ENCODE assay signal across 24 cellular contexts in genomic region chr18:48575658-48576453, GRCh38. TPM values are rescaled to one million over a fixed set of nuclear protein-coding genes. Genes with fewer than 3 reads are reported as not detected.
A peak's percentile ranks its signal among the peaks of the same experiment; 100 is the strongest.
DNase-seq lines count a peak whose midpoint lies in the region; ATAC-seq and TF ChIP-seq lines count a peak whose summit lies in the region.
"Had no signal": no experiment of that assay in that cellular context is flagged by ENCODE, and none has a peak within 500 bp of the region (broad histone marks: within the 10 kb centered on the region; RNA-seq: fewer than 3 reads in every experiment).

No MANE protein-coding gene starts in this region.

- H3K27ac Mint-ChIP-seq in osteocyte (ENCODE audit: unreplicated experiment): peak overlapping the region; percentile 93
- H3K27ac Mint-ChIP-seq in type B pancreatic cell: peak overlapping the region; percentile 55
- H3K27ac Mint-ChIP-seq: activated B cell treated with CpG ODN at 0.5 μM for 24 hours; activated CD8-positive, alpha-beta memory T cell treated with anti-CD3 and anti-CD28 coated beads, Interleukin-2, amount 10 ng/mL, durations not matched to agents 7 days and 5 days; naive thymus-derived CD4-positive, alpha-beta T cell; T-helper 1 cell treated with Interleukin-12 subunit alpha and Interleukin-12 subunit beta and Interleukin-4 antibody, amounts not matched to agents 30 μg/mL and 1 μg/mL, for 36 hours had no signal

- H3K27me3 Mint-ChIP-seq in osteocyte (ENCODE audit: unreplicated experiment): no peaks in the 10 kb centered on the region
- H3K27me3 Mint-ChIP-seq in type B pancreatic cell: no peaks in the 10 kb centered on the region
- H3K27me3 Mint-ChIP-seq: activated B cell treated with CpG ODN at 0.5 μM for 24 hours; activated CD8-positive, alpha-beta memory T cell treated with anti-CD3 and anti-CD28 coated beads, Interleukin-2, amount 10 ng/mL, durations not matched to agents 7 days and 5 days had no signal

- H3K4me3 Mint-ChIP-seq in osteocyte (ENCODE audit: unreplicated experiment): peak overlapping the region; percentile 33
- no peak overlapping the region for H3K4me3 Mint-ChIP-seq in type B pancreatic cell
- H3K4me3 Mint-ChIP-seq: activated B cell treated with CpG ODN at 0.5 μM for 24 hours; activated CD8-positive, alpha-beta memory T cell treated with anti-CD3 and anti-CD28 coated beads, Interleukin-2, amount 10 ng/mL, durations not matched to agents 7 days and 5 days; naive thymus-derived CD4-positive, alpha-beta T cell; T-helper 1 cell treated with Interleukin-12 subunit alpha and Interleukin-12 subunit beta and Interleukin-4 antibody, amounts not matched to agents 30 μg/mL and 1 μg/mL, for 36 hours had no signal

- in situ Hi-C loops in brain microvascular endothelial cell (cut with HindIII; ENCODE audit: low pct_ligation_motif_present, low sequenced_read_pairs): no loop called here

- H3K27ac ChIP-seq in brain microvascular endothelial cell: no peak overlapping the region
- H3K27ac ChIP-seq: body of pancreas, thyroid gland had no signal

- H3K36me3 ChIP-seq in brain microvascular endothelial cell (replicated peaks): no peaks in the 10 kb centered on the region
- H3K36me3 ChIP-seq: BE2C, thyroid gland had no signal

- no peak overlapping the region for H3K4me3 ChIP-seq in brain microvascular endothelial cell (ENCODE audit: low read depth, low read length)
- H3K4me3 ChIP-seq: body of pancreas, GM12878, thyroid gland had no signal

- no peak for ATAC-seq in GM18861 (IDR thresholded peaks at IDR 0.05; ENCODE audit: unreplicated experiment)
- ATAC-seq: activated CD8-positive, alpha-beta memory T cell treated with anti-CD3 and anti-CD28 coated beads, Interleukin-2, amount 10 ng/mL, durations not matched to agents 7 days and 5 days; body of pancreas; GM12878; HCT116; left ventricle myocardium superior; naive thymus-derived CD4-positive, alpha-beta T cell; right cardiac atrium; Right ventricle myocardium inferior had no signal

- H3K27me3 ChIP-seq in brain microvascular endothelial cell (replicated peaks): no peaks in the 10 kb centered on the region
- H3K27me3 ChIP-seq: BE2C, body of pancreas, thyroid gland had no signal

- H3K4me1 Mint-ChIP-seq in osteocyte (ENCODE audit: unreplicated experiment) (peaks cover 80% of the 10 kb centered on the region), type B pancreatic cell (ENCODE audit: unreplicated experiment) (peaks cover 43% of the 10 kb centered on the region)
- H3K4me1 Mint-ChIP-seq: activated B cell treated with CpG ODN at 0.5 μM for 24 hours; activated CD8-positive, alpha-beta memory T cell treated with anti-CD3 and anti-CD28 coated beads, Interleukin-2, amount 10 ng/mL, durations not matched to agents 7 days and 5 days; naive thymus-derived CD4-positive, alpha-beta T cell had no signal

- DNase-seq in brain microvascular endothelial cell (peak; percentile 36), iris pigment epithelial cell (ENCODE audit: low read depth) (peak; percentile 35), osteocyte (ENCODE audit: extremely low spot score, unreplicated experiment) (no peak), type B pancreatic cell (ENCODE audit: extremely low spot score, unreplicated experiment) (no peak), iPS-NIHi7 (ENCODE audit: extremely low spot score) (no peak), NOMO-1 treated with dmso at 0.1 percent for 144 hours (lab: John Stamatoyannopoulos, UW; ENCODE audit: unreplicated experiment) (no peak)
- no peak for DNase-seq in activated CD4-positive, CD25-positive, alpha-beta regulatory T cell (lab: John Stamatoyannopoulos, UW)
- DNase-seq: activated B cell treated with CpG ODN at 0.5 μM for 24 hours; activated CD8-positive, alpha-beta memory T cell treated with anti-CD3 and anti-CD28 coated beads, Interleukin-2, amount 10 ng/mL, durations not matched to agents 7 days and 5 days; activated effector memory CD4-positive, alpha-beta T cell treated with anti-CD3 and anti-CD28 coated beads, Interleukin-2, amount 50 U/mL, for 16 hours; body of pancreas; effector CD4-positive, alpha-beta T cell; left ventricle myocardium superior; naive thymus-derived CD4-positive, alpha-beta T cell; NCI-H1436 treated with DMSO at 0.1 percent for 48 hours; right cardiac atrium; stimulated activated CD4-positive, alpha-beta T cell treated with anti-CD3 and anti-CD28 coated beads, Interleukin-2, amount 100 ng/mL, for 24 hours; thyroid gland had no signal

- H3K36me3 Mint-ChIP-seq in osteocyte (ENCODE audit: unreplicated experiment) (peaks cover 21% of the 10 kb centered on the region), type B pancreatic cell (peaks cover 12% of the 10 kb centered on the region)
- H3K36me3 Mint-ChIP-seq: activated CD8-positive, alpha-beta memory T cell treated with anti-CD3 and anti-CD28 coated beads, Interleukin-2, amount 10 ng/mL, durations not matched to agents 7 days and 5 days; naive thymus-derived CD4-positive, alpha-beta T cell had no signal

- TF ChIP-seq CTCF in brain microvascular endothelial cell (IDR thresholded peaks at IDR 0.05; ENCODE audit: low read depth, low read length, missing control alignments) (no peak), osteocyte (IDR thresholded peaks at IDR 0.05) (no peak), type B pancreatic cell (conservative IDR thresholded peaks at IDR 0.05) (no peak)

- peaks cover 4% of the 10 kb centered on the region for H3K9me3 Mint-ChIP-seq in osteocyte (ENCODE audit: unreplicated experiment)
- no peaks in the 10 kb centered on the region for H3K9me3 Mint-ChIP-seq in type B pancreatic cell
- H3K9me3 Mint-ChIP-seq: T-helper 1 cell treated with Interleukin-12 subunit alpha and Interleukin-12 subunit beta and Interleukin-4 antibody, amounts not matched to agents 30 μg/mL and 1 μg/mL, for 36 hours had no signal

RNA-seq across cellular contexts. Expression of gene CTIF, which starts 37.0 kb away (rescaled TPM):
- 169 and 172 TPM in 2 replicates for total RNA-seq in osteocyte
- total RNA-seq in type B pancreatic cell (ENCODE audit: low replicate concordance): 37.9 and 48.5 TPM in 2 replicates

Comparison
In these comparisons a context has a peak if more than half of its experiments do, and no peak if none do; other contexts are left out.
1. DNase-seq: peak in brain microvascular endothelial cell (single experiment) and iris pigment epithelial cell (single experiment); none in osteocyte (single experiment), type B pancreatic cell (single experiment), activated CD4-positive, CD25-positive, alpha-beta regulatory T cell (0 of 4), iPS-NIHi7 (single experiment) and NOMO-1 treated with dmso at 0.1 percent for 144 hours (single experiment).